In genomic region chr16:8866884-8867482, GRCh38 we compare ENCODE assay signal across 8 cellular contexts. TPM values are rescaled to one million over a fixed set of nuclear protein-coding genes. Genes with fewer than 3 reads are reported as not detected.
DNase-seq lines count a peak whose midpoint lies in the region; ATAC-seq, FAIRE-seq and TF ChIP-seq lines count a peak whose summit lies in the region.

No MANE protein-coding gene starts in this region.

- CTCF ChIA-PET in SK-N-SH (lab: Yijun Ruan, JAX) = interaction anchor here (0.9 to 4.8 kb wide), 2 partner anchors 13 kb away, joined by 3 to 50 read pairs; no protein-coding TSS in a partner anchor

- FAIRE-seq in D721Med (lab: Jason Lieb, UNC) = no peak

- no peaks in the 10 kb centered on the region for H3K27me3 ChIP-seq in SK-N-SH (ENCODE audit: insufficient read depth)

- H3K9ac ChIP-seq in SK-N-SH = peak overlapping the region; percentile 88

- peaks cover 33 to 35% of the 10 kb centered on the region in 2 experiments; a peak in 2 of 4 replicates for H3K4me1 ChIP-seq in SK-N-SH (ENCODE audit: control insufficient read depth in 1 of 2, insufficient read depth in 2 of 2, low read depth in 1 of 2, low read length in 1 of 2)

- no peak for TF ChIP-seq EP300 in SK-N-SH (IDR thresholded peaks at IDR 0.05; ENCODE audit: borderline replicate concordance in 1 of 2, low read depth in 1 of 2, low read length in 1 of 2)

- WGBS in SK-N-SH (ENCODE audit: low lambda C conversion rate) = 36% methylated on average over 19 of the region's 32 CpGs

- no peak for DNase-seq in GM12864 (ENCODE audit: low read depth)
- no peak for DNase-seq in SK-N-SH
- DNase-seq in fibroblast of mammary gland (ENCODE audit: low read depth) = no peak
- DNase-seq in sciatic nerve (ENCODE audit: low spot score) = no peak
- no peak for DNase-seq in kidney tubule cell (ENCODE audit: low spot score)
- DNase-seq in D721Med (ENCODE audit: insufficient read length, low spot score) = no peak
- DNase-seq in NCI-H1436 (lab: John Stamatoyannopoulos, UW) = no peak

- peaks cover 45% of the 10 kb centered on the region for H4K20me1 ChIP-seq in SK-N-SH (ENCODE audit: insufficient read depth)

- peak overlapping the region in 1 of 2 experiments; percentile 83; a peak in 1 of 4 replicates for H3K27ac ChIP-seq in SK-N-SH (ENCODE audit: low read depth in 2 of 2, low read length in 1 of 2)

- TF ChIP-seq CTCF in GM12864 (IDR thresholded peaks at IDR 0.05; ENCODE audit: low read depth, low read length, missing control alignments) (no peak), SK-N-SH (IDR thresholded peaks at IDR 0.05) (no peak), fibroblast of mammary gland (conservative IDR thresholded peaks at IDR 0.05; ENCODE audit: control insufficient read depth, insufficient read depth, low read depth, low read length) (no peak), D721Med (IDR thresholded peaks at IDR 0.05; ENCODE audit: insufficient read depth, missing control alignments) (no peak)

- TF ChIP-seq RAD21 in SK-N-SH (IDR thresholded peaks at IDR 0.05; ENCODE audit: low read length) = no peak

- H3K4me3 ChIP-seq in GM12864 (ENCODE audit: low read depth, low read length) = peak overlapping the region; percentile 93
- H3K4me3 ChIP-seq in SK-N-SH (ENCODE audit: low read depth in 2 of 2, low read length in 1 of 2) = peak overlapping the region; percentile 62 to 81
- peak overlapping the region; percentile 72 for H3K4me3 ChIP-seq in fibroblast of mammary gland (ENCODE audit: control insufficient read depth, low read depth, low read length)

- no peaks in the 10 kb centered on the region for H3K9me2 ChIP-seq in SK-N-SH

- intact Hi-C loops in sciatic nerve (cut with DNase I) = loop anchor here (10.0 kb wide), 1 partner anchor 1758 kb away; no protein-coding TSS in a partner anchor

- no peaks in the 10 kb centered on the region for H3K9me3 ChIP-seq in SK-N-SH

- no peaks in the 10 kb centered on the region for H3K36me3 ChIP-seq in SK-N-SH (replicated peaks in 1 of 2; ENCODE audit: control insufficient read depth in 1 of 2, insufficient read depth in 2 of 2, low read length in 1 of 2)

- peaks cover 4% of the 10 kb centered on the region for H3F3A ChIP-seq in SK-N-SH (replicated peaks; ENCODE audit: insufficient read depth)

- peak; percentile 9 for ATAC-seq in sciatic nerve
- ATAC-seq in GM18909 (IDR thresholded peaks at IDR 0.05; ENCODE audit: poor library complexity, unreplicated experiment) = no peak

- peaks cover 62% of the 10 kb centered on the region for H3K79me2 ChIP-seq in SK-N-SH (ENCODE audit: insufficient read depth)

- H3K4me2 ChIP-seq in SK-N-SH = peak overlapping the region; percentile 100

- POLR2A ChIA-PET in SK-N-SH (lab: Yijun Ruan, JAX) = no interaction called here

- no peak overlapping the region for H2AFZ ChIP-seq in SK-N-SH (ENCODE audit: low read depth)

TF ChIP-seq in SK-N-SH, 30 proteins besides CTCF, POLR2A, EP300 and RAD21:
- no peak for TF ChIP-seq PBX3 (IDR thresholded peaks at IDR 0.05)
- TF ChIP-seq NFIC (IDR thresholded peaks at IDR 0.05; ENCODE audit: borderline replicate concordance) = no peak
- TF ChIP-seq MXI1 (IDR thresholded peaks at IDR 0.05; ENCODE audit: low read depth, low read length) = peak; percentile 50; the same call in 1 of the 2 replicates
- TF ChIP-seq GABPA (IDR thresholded peaks at IDR 0.05; ENCODE audit: low read depth) = no peak

RNA-seq across cellular contexts. Expression of gene CARHSP1, which starts 1.8 kb away (rescaled TPM):
- 60.6 and 93.6 TPM in 2 replicates for polyA plus RNA-seq in SK-N-SH (2012; rRNA removed)
- polyA plus RNA-seq in SK-N-SH (2012; cell fraction: cytosol; rRNA removed) = 41.7 and 53.3 TPM in 2 replicates
- polyA plus RNA-seq in SK-N-SH (2012; cell fraction: nucleus; rRNA removed) = 56.6 and 82.5 TPM in 2 replicates
- total RNA-seq in sciatic nerve = 118 TPM

RNA-seq across cellular contexts. Expression of gene LITAFD, which starts 15.2 kb away (rescaled TPM):
- polyA plus RNA-seq in SK-N-SH (2012; rRNA removed) = not detected in 2 replicates
- polyA plus RNA-seq in SK-N-SH (2012; cell fraction: cytosol; rRNA removed) = not detected in 2 replicates
- polyA plus RNA-seq in SK-N-SH (2012; cell fraction: nucleus; rRNA removed) = not detected in 2 replicates
- total RNA-seq in sciatic nerve = not detected
